ENCODE assay signal across 13 cellular contexts in genomic region chr19:8485561-8486371, GRCh38. TPM values are rescaled to one million over a fixed set of nuclear protein-coding genes. Genes with fewer than 3 reads are reported as not detected.
DNase-seq lines count a peak whose midpoint lies in the region; ATAC-seq and TF ChIP-seq lines count a peak whose summit lies in the region.
"Had no signal": no experiment of that assay in that cellular context is flagged by ENCODE, and none has a peak within 500 bp of the region (broad histone marks: within the 10 kb centered on the region; RNA-seq: fewer than 3 reads in every experiment).

No MANE protein-coding gene starts in this region.

- H3K36me3 Mint-ChIP-seq in Caco-2 (ENCODE audit: insufficient read depth, unreplicated experiment) (peaks cover 97% of the 10 kb centered on the region), memory B cell (peaks cover 46% of the 10 kb centered on the region)
- H3K36me3 Mint-ChIP-seq in activated T-helper 17 cell treated with anti-CD3 and anti-CD28 coated beads, Interleukin-2, amount 50 U/mL, for 72 hours (ENCODE audit: low read depth) = peaks cover 96% of the 10 kb centered on the region

- H3K4me1 ChIP-seq in A673 (ENCODE audit: insufficient read depth, low read length, poor library complexity, severe bottlenecking) = no peaks in the 10 kb centered on the region
- H3K4me1 ChIP-seq in Caco-2 = no peaks in the 10 kb centered on the region

- H3K4me3 ChIP-seq in A673 (ENCODE audit: low read depth, low read length, poor library complexity, severe bottlenecking) (no peak overlapping the region), Caco-2 (ENCODE audit: low read depth, low read length) (no peak overlapping the region)

- H3K9me3 ChIP-seq in A673 (ENCODE audit: low read depth, low read length, poor library complexity, severe bottlenecking) (no peaks in the 10 kb centered on the region), Caco-2 (no peaks in the 10 kb centered on the region)

- POLR2A ChIA-PET in A673 (lab: Charles Lee; ENCODE audit: low non-redundant PET) (no interaction called here), Caco-2 (lab: Charles Lee) (interaction anchor here (0.6 kb wide), 1 partner anchor 30 kb away, joined by 7 read pairs; no protein-coding TSS in a partner anchor)

- ATAC-seq in activated T-helper 17 cell treated with anti-CD3 and anti-CD28 coated beads, Interleukin-2, amount 50 U/mL, for 72 hours (replicated peaks) = no peak
- ATAC-seq in memory B cell (ENCODE audit: low read depth) = no peak

- H3K4me1 Mint-ChIP-seq in Caco-2 (ENCODE audit: low read depth, unreplicated experiment) = peaks cover 6% of the 10 kb centered on the region
- peaks cover 31% of the 10 kb centered on the region for H3K4me1 Mint-ChIP-seq in activated T-helper 17 cell treated with anti-CD3 and anti-CD28 coated beads, Interleukin-2, amount 50 U/mL, for 72 hours
- H3K4me1 Mint-ChIP-seq in memory B cell = peaks cover 27% of the 10 kb centered on the region

- H3K27me3 ChIP-seq in A673 (replicated peaks; ENCODE audit: insufficient read depth, low read depth, low read length, poor library complexity) (no peaks in the 10 kb centered on the region), Caco-2 (replicated peaks; ENCODE audit: control insufficient read depth, insufficient read depth, low read length) (no peaks in the 10 kb centered on the region)

- H3K36me3 ChIP-seq in A673 (ENCODE audit: insufficient read depth, low read length, poor library complexity, severe bottlenecking) (peaks cover 74% of the 10 kb centered on the region), Caco-2 (ENCODE audit: control insufficient read depth, insufficient read depth, low read length) (peaks cover 5% of the 10 kb centered on the region)

- H3K9me3 Mint-ChIP-seq in Caco-2 (ENCODE audit: unreplicated experiment) = no peaks in the 10 kb centered on the region
- H3K9me3 Mint-ChIP-seq in activated T-helper 17 cell treated with anti-CD3 and anti-CD28 coated beads, Interleukin-2, amount 50 U/mL, for 72 hours = no peaks in the 10 kb centered on the region
- H3K9me3 Mint-ChIP-seq in memory B cell = no peaks in the 10 kb centered on the region

- no peak overlapping the region for H3K4me3 Mint-ChIP-seq in Caco-2 (ENCODE audit: unreplicated experiment)
- peak overlapping the region; percentile 67 for H3K4me3 Mint-ChIP-seq in activated T-helper 17 cell treated with anti-CD3 and anti-CD28 coated beads, Interleukin-2, amount 50 U/mL, for 72 hours
- no peak overlapping the region for H3K4me3 Mint-ChIP-seq in memory B cell

- TF ChIP-seq CTCF in A673 (conservative IDR thresholded peaks at IDR 0.05; ENCODE audit: low read depth, low read length) = no peak
- TF ChIP-seq CTCF in Caco-2 (IDR thresholded peaks at IDR 0.05; ENCODE audit: insufficient read depth in 1 of 2, low read depth in 1 of 2, low read length in 1 of 2, severe bottlenecking in 1 of 2, unreplicated experiment in 1 of 2) = no peak

- H3K27me3 Mint-ChIP-seq in Caco-2 (ENCODE audit: insufficient read depth, unreplicated experiment) (no peaks in the 10 kb centered on the region), memory B cell (no peaks in the 10 kb centered on the region)
- H3K27me3 Mint-ChIP-seq in activated T-helper 17 cell treated with anti-CD3 and anti-CD28 coated beads, Interleukin-2, amount 50 U/mL, for 72 hours = no peaks in the 10 kb centered on the region

- CTCF ChIA-PET in A673 (lab: Charles Lee) = no interaction called here
- CTCF ChIA-PET in Caco-2 (lab: Charles Lee) = no interaction called here

- no peak overlapping the region for H3K27ac Mint-ChIP-seq in Caco-2 (ENCODE audit: unreplicated experiment)
- H3K27ac Mint-ChIP-seq in activated T-helper 17 cell treated with anti-CD3 and anti-CD28 coated beads, Interleukin-2, amount 50 U/mL, for 72 hours = peak overlapping the region; percentile 88
- H3K27ac Mint-ChIP-seq in memory B cell = peak overlapping the region; percentile 48

- BruUV-seq in A673 (replicated peaks; lab: Mats Ljungman, UMichigan) (TSS peak; percentile 87), Caco-2 (replicated peaks; lab: Mats Ljungman, UMichigan) (TSS peak; percentile 81)

- intact Hi-C loops in A673 (cut with micrococcal nuclease; ENCODE audit: unreplicated experiment) = no loop called here
- intact Hi-C loops in Caco-2 (cut with micrococcal nuclease; ENCODE audit: unreplicated experiment) = no loop called here

- no peak for DNase-seq in A673 (ENCODE audit: low spot score)
- DNase-seq in Caco-2 = no peak
- no peak for DNase-seq in memory B cell (ENCODE audit: low spot score in 2 of 2)
- DNase-seq in activated gamma-delta T cell treated with Interleukin-2 at 50 U/mL for 16 hours = no peak
- no peak for DNase-seq in nucleus accumbens (lab: John Stamatoyannopoulos, UW)
- no peak for DNase-seq in cerebellar cortex (ENCODE audit: low spot score)
- DNase-seq in A172 (ENCODE audit: low spot score) = no peak
- DNase-seq: C1 segment of cervical spinal cord, glutamatergic neuron, NCI-H1694, NCI-H524 had no signal

- no peak overlapping the region for H3K27ac ChIP-seq in A673 (ENCODE audit: low read depth, low read length, poor library complexity, severe bottlenecking)
- H3K27ac ChIP-seq: epithelial cell of prostate had no signal

RNA-seq across cellular contexts. Expression of gene PRAM1, which starts 16.7 kb away (rescaled TPM):
- total RNA-seq in A673 (2021) = 0.42 and 0.49 TPM in 2 replicates
- total RNA-seq in Caco-2 (2022) = 0.26 TPM in 1 of 2 replicates, not detected in the other
- 1 to 10 TPM; 1.1 to 2.9 TPM for total RNA-seq in activated T-helper 17 cell treated with anti-CD3 and anti-CD28 coated beads, Interleukin-2, amount 50 U/mL, for 72 hours
- not detected in 2 replicates for total RNA-seq in A172 (2014; rRNA removed; shearing (Covaris generic))

RNA-seq across cellular contexts. Expression of gene ZNF414, which starts 28.2 kb away (rescaled TPM):
- 26.0 and 26.7 TPM in 2 replicates for total RNA-seq in A673 (2021)
- 17.2 and 25.0 TPM in 2 replicates for total RNA-seq in Caco-2 (2022)
- total RNA-seq in activated T-helper 17 cell treated with anti-CD3 and anti-CD28 coated beads, Interleukin-2, amount 50 U/mL, for 72 hours = 10 to 100 TPM; 18.4 to 19.1 TPM
- total RNA-seq in A172 (2014; rRNA removed; shearing (Covaris generic)) = 3.4 and 17.7 TPM in 2 replicates

RNA-seq across cellular contexts. Expression of gene HNRNPM, which starts 41.0 kb away (rescaled TPM):
- total RNA-seq in A673 (2021) (413 and 436 TPM in 2 replicates), Caco-2 (2022) (271 and 286 TPM in 2 replicates)
- total RNA-seq in activated T-helper 17 cell treated with anti-CD3 and anti-CD28 coated beads, Interleukin-2, amount 50 U/mL, for 72 hours = 100 to 1,000 TPM; 155 to 289 TPM
- total RNA-seq in A172 (2014; rRNA removed; shearing (Covaris generic)) = 97.9 and 102 TPM in 2 replicates
